In genomic region chr20:36883972-36884535, GRCh38 we compare ENCODE assay signal across 20 cellular contexts. TPM values are rescaled to one million over a fixed set of nuclear protein-coding genes. Genes with fewer than 3 reads are reported as not detected.
"Had no signal": no experiment of that assay in that cellular context is flagged by ENCODE, and none has a peak within 500 bp of the region (broad histone marks: within the 10 kb centered on the region; RNA-seq: fewer than 3 reads in every experiment).

No MANE protein-coding gene starts in this region.

- DNase-seq: activated CD4-positive, alpha-beta memory T cell treated with anti-CD3 and anti-CD28 coated beads for 36 hours; activated CD4-positive, alpha-beta T cell treated with anti-CD3 and anti-CD28 coated beads for 1 hour; activated CD8-positive, alpha-beta memory T cell treated with anti-CD3 and anti-CD28 coated beads, Interleukin-2, amount 50 U/mL, for 48 hours; activated naive CD4-positive, alpha-beta T cell; dorsolateral prefrontal cortex; glutamatergic neuron; immature natural killer cell; left cardiac atrium; midbrain; sigmoid colon; stimulated activated CD4-positive, alpha-beta T cell treated with anti-CD3 and anti-CD28 coated beads, Interleukin-12 subunit alpha, Interleukin-12 subunit beta, amount 100 ng/mL, for 4 hours; stimulated activated CD4-positive, alpha-beta T cell treated with anti-CD3 and anti-CD28 coated beads, Interleukin-2, amount 100 ng/mL, for 48 hours; stimulated activated naive CD8-positive, alpha-beta T cell treated with anti-CD3 and anti-CD28 coated beads, Interleukin-15, Interleukin-2, amounts not matched to agents 100 U/mL and 50 U/mL, for 24 hours had no signal

- ATAC-seq: esophagus mucosa; left cardiac atrium; lower lobe of right lung; stimulated activated naive CD8-positive, alpha-beta T cell treated with anti-CD3 and anti-CD28 coated beads, Interleukin-15, Interleukin-2, amounts not matched to agents 100 U/mL and 50 U/mL, for 24 hours had no signal

- H3K27me3 ChIP-seq: breast epithelium, dorsolateral prefrontal cortex, neutrophil, sigmoid colon had no signal

- H3K9me3 ChIP-seq: breast epithelium, lower lobe of right lung, neutrophil, sigmoid colon had no signal

- H3K4me1 ChIP-seq: breast epithelium had no signal

- H3K36me3 ChIP-seq: breast epithelium had no signal

- H3K9me3 Mint-ChIP-seq: activated CD4-positive, alpha-beta memory T cell treated with anti-CD3 and anti-CD28 coated beads for 36 hours; immature natural killer cell; T-helper 1 cell treated with Interleukin-12 subunit alpha and Interleukin-12 subunit beta and Interleukin-4 antibody, amounts not matched to agents 30 μg/mL and 1 μg/mL, for 36 hours had no signal

- H3K4me3 Mint-ChIP-seq: activated CD4-positive, alpha-beta memory T cell treated with anti-CD3 and anti-CD28 coated beads for 36 hours; immature natural killer cell; T-helper 1 cell treated with Interleukin-12 subunit alpha and Interleukin-12 subunit beta and Interleukin-4 antibody, amounts not matched to agents 30 μg/mL and 1 μg/mL, for 36 hours had no signal

- H3K27ac ChIP-seq: breast epithelium, dorsolateral prefrontal cortex, lower lobe of right lung, neutrophil, sigmoid colon had no signal

- H3K4me3 ChIP-seq: breast epithelium, dorsolateral prefrontal cortex, lower lobe of right lung, sigmoid colon had no signal

- H3K27me3 Mint-ChIP-seq: activated CD4-positive, alpha-beta memory T cell treated with anti-CD3 and anti-CD28 coated beads for 36 hours had no signal

- H3K27ac Mint-ChIP-seq: activated CD4-positive, alpha-beta memory T cell treated with anti-CD3 and anti-CD28 coated beads for 36 hours; T-helper 1 cell treated with Interleukin-12 subunit alpha and Interleukin-12 subunit beta and Interleukin-4 antibody, amounts not matched to agents 30 μg/mL and 1 μg/mL, for 36 hours had no signal

- H3K36me3 Mint-ChIP-seq: activated CD4-positive, alpha-beta memory T cell treated with anti-CD3 and anti-CD28 coated beads for 36 hours had no signal

RNA-seq across cellular contexts. Expression of gene TLDC2, which starts 8.1 kb away (rescaled TPM):
- total RNA-seq: activated CD4-positive, alpha-beta memory T cell treated with anti-CD3 and anti-CD28 coated beads for 36 hours; pulmonary artery endothelial cell; temporal lobe had no signal
